In the genomic region with DNA sequence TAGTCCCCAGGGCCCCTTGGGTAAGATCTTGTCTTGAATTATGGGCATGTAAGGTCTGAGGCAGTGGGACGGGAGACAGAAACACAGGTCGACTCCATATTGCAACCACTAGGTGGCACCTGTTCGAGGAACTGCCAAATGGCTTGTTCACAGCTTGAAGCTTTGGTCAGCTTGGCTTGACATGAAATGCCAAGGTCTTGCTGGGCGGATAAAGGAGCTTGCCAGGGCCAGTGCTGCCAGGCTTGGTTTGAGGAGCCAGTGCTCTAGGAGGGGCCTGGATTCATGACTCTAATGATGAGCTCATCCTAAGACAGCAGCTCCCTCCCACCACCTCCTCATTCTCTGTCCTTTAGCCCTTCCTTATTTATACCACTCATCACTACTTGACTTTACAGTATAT, we compare ENCODE assay signal across 8 cellular contexts. TPM values are rescaled to one million over a fixed set of nuclear protein-coding genes. Genes with fewer than 3 reads are reported as not detected.
A peak's percentile ranks its signal among the peaks of the same experiment; 100 is the strongest.
DNase-seq lines count a peak whose midpoint lies in the region; ATAC-seq and TF ChIP-seq lines count a peak whose summit lies in the region.

No MANE protein-coding gene starts in this region.

- no peak overlapping the region for H3K27ac ChIP-seq in naive thymus-derived CD4-positive, alpha-beta T cell (ENCODE audit: low read depth, low read length)
- H3K27ac ChIP-seq in testis: no peak overlapping the region

- H3K9ac ChIP-seq in NT2/D1 (ENCODE audit: insufficient read length, low read depth): no peak overlapping the region

- peaks cover 0 to 3% (median 0%) of the 10 kb centered on the region in 11 donors for H3K9me3 Mint-ChIP-seq in naive thymus-derived CD4-positive, alpha-beta T cell

- H3K9me3 ChIP-seq in NT2/D1 (ENCODE audit: insufficient read depth, low read length): no peaks in the 10 kb centered on the region
- H3K9me3 ChIP-seq in naive thymus-derived CD4-positive, alpha-beta T cell (ENCODE audit: control insufficient read depth in 2 of 3, low read length in 3 of 3): no peaks in the 10 kb centered on the region
- H3K9me3 ChIP-seq in testis: no peaks in the 10 kb centered on the region

- H3K4me1 ChIP-seq in NT2/D1 (ENCODE audit: insufficient read depth, insufficient read length) (no peaks in the 10 kb centered on the region), testis (no peaks in the 10 kb centered on the region)
- H3K4me1 ChIP-seq in naive thymus-derived CD4-positive, alpha-beta T cell (ENCODE audit: control insufficient read depth in 2 of 2, insufficient read depth in 2 of 2, low read length in 2 of 2): peaks cover 0 to 9% of the 10 kb centered on the region in 2 donors

- H3K27me3 Mint-ChIP-seq in naive thymus-derived CD4-positive, alpha-beta T cell: peaks cover 0 to 20% (median 7%) of the 10 kb centered on the region in 5 donors

- H3K36me3 Mint-ChIP-seq in naive thymus-derived CD4-positive, alpha-beta T cell: peaks cover 0 to 1% (median 0%) of the 10 kb centered on the region in 5 donors

- peak; percentile 84 for DNase-seq in AG08396 (ENCODE audit: low spot score)
- DNase-seq in HS-27A (ENCODE audit: low read depth): peak; percentile 39
- DNase-seq in NT2/D1 (ENCODE audit: low read depth, low spot score): peak; percentile 63
- peak; percentile 49 for DNase-seq in activated CD8-positive, alpha-beta memory T cell treated with anti-CD3 and anti-CD28 coated beads, Interleukin-2, amount 50 U/mL, for 4 hours
- peak; percentile 72 to 82 for DNase-seq in erythroblast (lab: John Stamatoyannopoulos, UW)
- DNase-seq in naive thymus-derived CD4-positive, alpha-beta T cell: peak; percentile 20 to 59 (median 45)
- peak; percentile 77 for DNase-seq in testis

- CTCF ChIA-PET in naive thymus-derived CD4-positive, alpha-beta T cell (lab: Charles Lee): interaction anchor here (1.0 to 4.2 kb wide), 4 partner anchors 8 to 490 kb away, joined by 3 to 52 read pairs (median 9); no protein-coding TSS in a partner anchor

- ATAC-seq in GM18868 (IDR thresholded peaks at IDR 0.05; ENCODE audit: unreplicated experiment): peak; percentile 62
- ATAC-seq in naive thymus-derived CD4-positive, alpha-beta T cell: peak; percentile 82

- intact Hi-C loops in naive thymus-derived CD4-positive, alpha-beta T cell (cut with micrococcal nuclease): loop anchor here (1.0 to 5.0 kb wide), 5 partner anchors 101 to 1307 kb away; partner anchors contain the start of gene ADM (in 1 of the 2)
- intact Hi-C loops in testis (cut with DNase I; ENCODE audit: low total_unique reads): loop anchor here (5.0 kb wide), 1 partner anchor 122 kb away; no protein-coding TSS in a partner anchor

- H3K4me1 Mint-ChIP-seq in naive thymus-derived CD4-positive, alpha-beta T cell: peaks cover 0 to 28% (median 18%) of the 10 kb centered on the region in 7 donors

- H3K27ac Mint-ChIP-seq in naive thymus-derived CD4-positive, alpha-beta T cell: no peak overlapping the region

- WGBS in testis, 2 donors: 31 to 40% methylated on average over 3 to 4 of the region's 4 CpGs

- H3K4me3 ChIP-seq in NT2/D1 (ENCODE audit: insufficient read length, low read depth): no peak overlapping the region
- H3K4me3 ChIP-seq in naive thymus-derived CD4-positive, alpha-beta T cell (ENCODE audit: low read length): no peak overlapping the region
- H3K4me3 ChIP-seq in testis: no peak overlapping the region

- TF ChIP-seq POLR2A in erythroblast (IDR thresholded peaks at IDR 0.05; ENCODE audit: low read length) (no peak), testis (IDR thresholded peaks at IDR 0.05) (no peak)

- H3K27me3 ChIP-seq in NT2/D1 (ENCODE audit: insufficient read depth, insufficient read length) (no peaks in the 10 kb centered on the region), testis (no peaks in the 10 kb centered on the region)
- no peaks in the 10 kb centered on the region for H3K27me3 ChIP-seq in naive thymus-derived CD4-positive, alpha-beta T cell (ENCODE audit: control insufficient read depth in 2 of 2, insufficient read depth in 2 of 2, low read length in 2 of 2)

- no peak overlapping the region for H3K4me3 Mint-ChIP-seq in naive thymus-derived CD4-positive, alpha-beta T cell

- H3K36me3 ChIP-seq in NT2/D1 (ENCODE audit: insufficient read depth, insufficient read length, low read length) (no peaks in the 10 kb centered on the region), testis (ENCODE audit: low read depth, missing control alignments) (no peaks in the 10 kb centered on the region)
- H3K36me3 ChIP-seq in naive thymus-derived CD4-positive, alpha-beta T cell (ENCODE audit: control insufficient read depth in 2 of 3, insufficient read depth in 3 of 3, low read length in 3 of 3): no peaks in the 10 kb centered on the region

- TF ChIP-seq CTCF in testis (IDR thresholded peaks at IDR 0.05): peak; percentile 49 to 72 (median 64)

- POLR2A ChIA-PET in naive thymus-derived CD4-positive, alpha-beta T cell (lab: Charles Lee): no interaction called here

RNA-seq across cellular contexts. Expression of gene NRIP3, which starts 11.9 kb away (rescaled TPM):
- total RNA-seq in naive thymus-derived CD4-positive, alpha-beta T cell: 10 to 100 TPM in 1 of 5 experiments, 1 to 10 TPM in 2, under 1 TPM in 2; 0.59 to 11.0 (median 3.4) TPM
- under 1 TPM in 1 of 2 donors, not detected in 1; 0.13 TPM for polyA plus RNA-seq in naive thymus-derived CD4-positive, alpha-beta T cell
- total RNA-seq in testis: 10 to 100 TPM; 29.4 to 55.1 TPM
- polyA plus RNA-seq in testis (ENCODE audit: insufficient read depth, low read depth, low replicate concordance): 108 TPM

RNA-seq across cellular contexts. Expression of gene TMEM9B, which starts 51.4 kb away (rescaled TPM):
- 10 to 100 TPM; 16.2 to 33.6 (median 30.6) TPM for total RNA-seq in naive thymus-derived CD4-positive, alpha-beta T cell
- 10 to 100 TPM; 62.1 to 83.0 TPM for polyA plus RNA-seq in naive thymus-derived CD4-positive, alpha-beta T cell
- total RNA-seq in testis: 10 to 100 TPM; 43.3 to 43.5 TPM
- 55.0 TPM for polyA plus RNA-seq in testis (ENCODE audit: insufficient read depth, low read depth, low replicate concordance)
